In the genomic region with DNA sequence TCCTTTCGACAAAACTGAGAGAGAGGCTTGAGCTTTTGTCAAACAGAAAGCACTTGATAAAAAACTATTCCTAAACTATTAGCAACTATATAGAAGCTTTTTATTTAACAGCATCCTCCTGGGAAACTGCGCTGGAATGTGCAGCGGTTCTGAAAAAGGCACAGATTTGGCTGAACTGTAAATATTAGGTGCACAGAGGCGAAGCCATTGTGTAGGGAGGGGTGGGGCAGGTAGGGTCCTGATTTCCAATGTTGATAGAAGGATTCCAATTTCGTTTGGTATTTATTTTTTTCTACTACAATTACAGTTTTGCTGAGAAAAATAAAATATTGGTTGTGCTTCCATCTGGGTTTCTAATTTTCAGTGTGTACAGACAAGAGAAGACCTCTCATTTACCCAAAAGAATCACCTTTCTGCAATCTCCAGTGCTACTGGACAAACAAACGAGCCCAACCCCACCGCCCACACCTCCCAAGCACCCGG, we compare ENCODE assay signal across 8 cellular contexts. TPM values are rescaled to one million over a fixed set of nuclear protein-coding genes. Genes with fewer than 3 reads are reported as not detected.
DNase-seq lines count a peak whose midpoint lies in the region; ATAC-seq and TF ChIP-seq lines count a peak whose summit lies in the region.

No MANE protein-coding gene starts in this region.

- no peak for DNase-seq in activated T-cell treated with anti-CD3 and anti-CD28 coated beads, Interleukin-2, amount 50 U/mL, for 72 hours
- DNase-seq in activated T-cell treated with anti-CD3 and anti-CD28 coated beads for 4 hours, result no peak
- DNase-seq in body of pancreas, result no peak
- DNase-seq in lung (ENCODE audit: low spot score), result no peak
- DNase-seq in tibial nerve (ENCODE audit: low spot score in 2 of 2), result no peak
- no peak for DNase-seq in NOMO-1 treated with dmso at 0.1 percent for 144 hours (lab: John Stamatoyannopoulos, UW; ENCODE audit: unreplicated experiment)
- DNase-seq in GDM1 (lab: John Stamatoyannopoulos, UW), result no peak
- DNase-seq in A172 (ENCODE audit: low spot score), result no peak

- H3K9me3 ChIP-seq in body of pancreas (no peaks in the 10 kb centered on the region), lung (ENCODE audit: control insufficient read depth in 2 of 2, insufficient read depth in 1 of 2, low read length in 1 of 2) (no peaks in the 10 kb centered on the region), tibial nerve (no peaks in the 10 kb centered on the region)

- H3K4me1 Mint-ChIP-seq in activated T-cell treated with anti-CD3 and anti-CD28 coated beads, Interleukin-2, amount 50 U/mL, for 72 hours (ENCODE audit: low read depth), result peaks cover 14% of the 10 kb centered on the region

- intact Hi-C loops in body of pancreas (cut with DNase I), result no loop called here

- H3K27ac Mint-ChIP-seq in activated T-cell treated with anti-CD3 and anti-CD28 coated beads, Interleukin-2, amount 50 U/mL, for 72 hours, result no peak overlapping the region

- H3K36me3 Mint-ChIP-seq in activated T-cell treated with anti-CD3 and anti-CD28 coated beads, Interleukin-2, amount 50 U/mL, for 72 hours (ENCODE audit: insufficient read depth in 2 of 2), result no peaks in the 10 kb centered on the region

- 9 to 11% methylated on average over 8 of the region's 8 CpGs for WGBS in body of pancreas, 2 donors
- WGBS in lung, 2 donors, result 43 to 48% methylated on average over 8 of the region's 8 CpGs
- 41 to 50% methylated on average over 8 of the region's 8 CpGs for WGBS in tibial nerve, 2 donors

- peak overlapping the region; percentile 78 to 87 for H3K4me3 Mint-ChIP-seq in activated T-cell treated with anti-CD3 and anti-CD28 coated beads, Interleukin-2, amount 50 U/mL, for 72 hours

- ATAC-seq in activated T-cell treated with anti-CD3 and anti-CD28 coated beads, Interleukin-2, amount 50 U/mL, for 72 hours (replicated peaks in 1 of 2), result no peak
- no peak for ATAC-seq in body of pancreas
- ATAC-seq in lung (ENCODE audit: insufficient read depth, low FRiP score), result no peak

- H3K4me1 ChIP-seq in body of pancreas (peaks cover 32% of the 10 kb centered on the region), lung (ENCODE audit: control insufficient read depth in 2 of 2, insufficient read depth in 2 of 2, low read length in 2 of 2) (peaks cover 3 to 6% of the 10 kb centered on the region in 2 donors), tibial nerve (peaks cover 0 to 18% (median 0%) of the 10 kb centered on the region in 4 donors)

- TF ChIP-seq POLR2A in body of pancreas (IDR thresholded peaks at IDR 0.05) (no peak), tibial nerve (IDR thresholded peaks at IDR 0.05) (no peak)

- H3K4me3 ChIP-seq in body of pancreas (no peak overlapping the region), lung (peak overlapping the region; percentile 80), tibial nerve (peak overlapping the region; percentile 52 to 73 (median 57))

- H3K27me3 ChIP-seq in body of pancreas, result no peaks in the 10 kb centered on the region
- H3K27me3 ChIP-seq in lung (ENCODE audit: control insufficient read depth, insufficient read depth), result no peaks in the 10 kb centered on the region
- no peaks in the 10 kb centered on the region for H3K27me3 ChIP-seq in tibial nerve

- H3K27ac ChIP-seq in body of pancreas, result peak overlapping the region; percentile 48 to 94 (median 92)
- peak overlapping the region in 1 of 2 donors; percentile 51 for H3K27ac ChIP-seq in lung (ENCODE audit: low read depth in 1 of 2, low read length in 1 of 2)
- peak overlapping the region in 2 of 4 donors; percentile 74 to 82 for H3K27ac ChIP-seq in tibial nerve

- no peak for TF ChIP-seq EP300 in tibial nerve (IDR thresholded peaks at IDR 0.05)

- no peaks in the 10 kb centered on the region for H3K36me3 ChIP-seq in body of pancreas (replicated peaks in 1 of 2; ENCODE audit: insufficient read depth in 1 of 2, low read depth in 2 of 2)
- H3K36me3 ChIP-seq in lung (ENCODE audit: control insufficient read depth in 2 of 2, insufficient read depth in 2 of 2, low read length in 2 of 2), result no peaks in the 10 kb centered on the region
- H3K36me3 ChIP-seq in tibial nerve, result no peaks in the 10 kb centered on the region

- H3K9me3 Mint-ChIP-seq in activated T-cell treated with anti-CD3 and anti-CD28 coated beads, Interleukin-2, amount 50 U/mL, for 72 hours, result no peaks in the 10 kb centered on the region

- TF ChIP-seq CTCF in body of pancreas (IDR thresholded peaks at IDR 0.05), result no peak
- TF ChIP-seq CTCF in lung (IDR thresholded peaks at IDR 0.05; ENCODE audit: control extremely low read depth, extremely low read depth), result no peak
- no peak for TF ChIP-seq CTCF in tibial nerve (IDR thresholded peaks at IDR 0.05)

- H3K27me3 Mint-ChIP-seq in activated T-cell treated with anti-CD3 and anti-CD28 coated beads, Interleukin-2, amount 50 U/mL, for 72 hours (ENCODE audit: low read depth), result peaks cover 62% of the 10 kb centered on the region

RNA-seq across cellular contexts. Expression of a gene that starts 0.7 kb away (rescaled TPM):
- total RNA-seq in activated T-cell treated with anti-CD3 and anti-CD28 coated beads, Interleukin-2, amount 50 U/mL, for 72 hours, result under 1 TPM; 0.62 to 0.63 TPM
- total RNA-seq in body of pancreas (10 to 100 TPM; 26.4 to 29.1 TPM), lung (10 to 100 TPM; 19.6 to 38.5 TPM), tibial nerve (10 to 100 TPM; 25.5 to 65.3 (median 48.8) TPM)
- polyA plus RNA-seq in lung, result 1 to 10 TPM; 7.4 to 8.3 TPM
- total RNA-seq in A172 (2014; rRNA removed; shearing (Covaris generic)), result 1.2 and 2.3 TPM in 2 replicates

Comparison
In these comparisons a context has a peak if more than half of its experiments do, and no peak if none do; other contexts are left out.
1. H3K4me3 ChIP-seq: peak in lung (single experiment) and tibial nerve (4 of 4); none in body of pancreas (0 of 2).